ENCODE assay signal across 20 cellular contexts in genomic region chr10:126946746-126947145, GRCh38.
"Had no signal": no experiment of that assay in that cellular context is flagged by ENCODE, and none has a peak within 500 bp of the region (broad histone marks: within the 10 kb centered on the region; RNA-seq: fewer than 3 reads in every experiment).

No MANE protein-coding gene starts in this region.

- H2AFZ ChIP-seq: hepatocyte had no signal

- H3K36me3 Mint-ChIP-seq: immature natural killer cell, naive B cell had no signal

- DNase-seq: colonic mucosa; cortex of kidney; effector CD8-positive, alpha-beta T cell; effector memory CD8-positive, alpha-beta T cell; foreskin keratinocyte; heart left ventricle; hypothalamus; immature natural killer cell; left cardiac atrium; left lung; left ventricle myocardium superior; lower lobe of right lung; mesenchymal stem cell; mucosa of descending colon; naive B cell had no signal

- H3K4me3 ChIP-seq: colonic mucosa, esophagus muscularis mucosa, gastroesophageal sphincter, heart left ventricle, hepatocyte, left lung, lower lobe of right lung, mucosa of descending colon had no signal

- H3K36me3 ChIP-seq: colonic mucosa, gastroesophageal sphincter, heart left ventricle, left lung, lower lobe of right lung had no signal

- H3K27me3 Mint-ChIP-seq: dendritic cell treated with granulocyte-macrophage colony-stimulating factor and Interleukin-4, amounts not matched to agents 40 ng/mL and 50 ng/mL, for 4 days; effector memory CD8-positive, alpha-beta T cell; naive B cell had no signal

- H3K27me3 ChIP-seq: colonic mucosa, esophagus muscularis mucosa, foreskin keratinocyte, gastroesophageal sphincter, heart left ventricle, hepatocyte, left lung had no signal

- H3K27ac ChIP-seq: colonic mucosa, esophagus muscularis mucosa, foreskin keratinocyte, gastroesophageal sphincter, heart left ventricle, hepatocyte, left lung, lower lobe of right lung had no signal

- H3K4me3 Mint-ChIP-seq: dendritic cell treated with granulocyte-macrophage colony-stimulating factor and Interleukin-4, amounts not matched to agents 40 ng/mL and 50 ng/mL, for 4 days; effector memory CD8-positive, alpha-beta T cell; immature natural killer cell; mesothelial cell of epicardium; naive B cell had no signal

- H3K4me2 ChIP-seq: hepatocyte had no signal

- H3K4me1 ChIP-seq: colonic mucosa, foreskin keratinocyte, left lung, lower lobe of right lung had no signal

- ATAC-seq: effector memory CD8-positive, alpha-beta T cell; foreskin keratinocyte; gastroesophageal sphincter; heart left ventricle; left cardiac atrium; left lung; left ventricle myocardium superior; lower lobe of right lung; mucosa of descending colon had no signal

- H3K27ac Mint-ChIP-seq: dendritic cell treated with granulocyte-macrophage colony-stimulating factor and Interleukin-4, amounts not matched to agents 40 ng/mL and 50 ng/mL, for 4 days; effector memory CD8-positive, alpha-beta T cell; immature natural killer cell; mesothelial cell of epicardium; naive B cell had no signal

- H3K9me3 ChIP-seq: colonic mucosa, esophagus muscularis mucosa, gastroesophageal sphincter, lower lobe of right lung, mucosa of descending colon had no signal

- H3K9me3 Mint-ChIP-seq: dendritic cell treated with granulocyte-macrophage colony-stimulating factor and Interleukin-4, amounts not matched to agents 40 ng/mL and 50 ng/mL, for 4 days had no signal

- H3K4me1 Mint-ChIP-seq: immature natural killer cell, mesothelial cell of epicardium, naive B cell had no signal
